In genomic region chr1:194658090-194658439, GRCh38 we compare ENCODE assay signal across 1 cellular context.
TF ChIP-seq lines count a peak whose summit lies in the region.

No MANE protein-coding gene starts in this region.

TF ChIP-seq in GM23338, 12 proteins besides CTCF, POLR2A, EP300 and RAD21 (continued from another document):
- no peak for TF ChIP-seq ZNF462 (CRISPR knock-in tag; IDR thresholded peaks at IDR 0.05)
TF ChIP-seq in GM23338: peak in this region for 0.
